Comparison of ENCODE assay signal across 16 cellular contexts in genomic region chr2:26495705-26496271, GRCh38. TPM values are rescaled to one million over a fixed set of nuclear protein-coding genes. Genes with fewer than 3 reads are reported as not detected.
DNase-seq lines count a peak whose midpoint lies in the region; ATAC-seq and TF ChIP-seq lines count a peak whose summit lies in the region.
"Had no signal": no experiment of that assay in that cellular context is flagged by ENCODE, and none has a peak within 500 bp of the region (broad histone marks: within the 10 kb centered on the region; RNA-seq: fewer than 3 reads in every experiment).

No MANE protein-coding gene starts in this region.

- H3K4me3 ChIP-seq in HUES64 (ENCODE audit: low read length) = no peak overlapping the region
- H3K4me3 ChIP-seq in NT2/D1 (ENCODE audit: insufficient read length, low read depth) = no peak overlapping the region
- no peak overlapping the region for H3K4me3 ChIP-seq in gastroesophageal sphincter
- H3K4me3 ChIP-seq in psoas muscle = no peak overlapping the region
- H3K4me3 ChIP-seq: BLaER1 treated with 17β-estradiol and CSF1 and Interleukin-3, amounts not matched to agents 10 nM and 100 nM; GM23248 had no signal

- H3K9ac ChIP-seq in HUES64 (ENCODE audit: low read depth, low read length) (no peak overlapping the region), NT2/D1 (ENCODE audit: insufficient read length, low read depth) (no peak overlapping the region)
- H3K9ac ChIP-seq: BLaER1 treated with 17β-estradiol and CSF1 and Interleukin-3, amounts not matched to agents 10 nM and 100 nM; GM23248; parathyroid adenoma had no signal

- WGBS in HUES64 = 69% methylated on average over 8 of the region's 8 CpGs
- 31 to 59% methylated on average over 4 to 8 of the region's 8 CpGs for WGBS in gastroesophageal sphincter (ENCODE audit: low coverage in 1 of 2), 2 donors
- 32 to 37% (median 34%) methylated on average over 8 of the region's 8 CpGs for WGBS in psoas muscle, 3 donors

- ATAC-seq in gastroesophageal sphincter (peak; percentile 7), psoas muscle (peak; percentile 30 to 69 (median 54)), HG03521 (IDR thresholded peaks at IDR 0.05; ENCODE audit: unreplicated experiment) (no peak)
- ATAC-seq: stimulated activated naive CD8-positive, alpha-beta T cell treated with anti-CD3 and anti-CD28 coated beads, Interleukin-15, amount 100 ng/mL, for 72 hours; T-cell had no signal

- H3K4me1 ChIP-seq in HUES64 (ENCODE audit: insufficient read depth, low read length) = peaks cover 12% of the 10 kb centered on the region; the same call in 1 of the 2 replicates
- no peaks in the 10 kb centered on the region for H3K4me1 ChIP-seq in NT2/D1 (ENCODE audit: insufficient read depth, insufficient read length)
- H3K4me1 ChIP-seq in gastroesophageal sphincter = no peaks in the 10 kb centered on the region
- H3K4me1 ChIP-seq in psoas muscle = peaks cover 4% of the 10 kb centered on the region

- TF ChIP-seq POLR2A in gastroesophageal sphincter (IDR thresholded peaks at IDR 0.05) = no peak

- peak; percentile 66 for DNase-seq in NT2/D1 (ENCODE audit: low read depth, low spot score)
- no peak for DNase-seq in psoas muscle
- no peak for DNase-seq in cerebellar cortex (ENCODE audit: low spot score)
- no peak for DNase-seq in effector CD4-positive, alpha-beta T cell
- DNase-seq: activated effector memory CD4-positive, alpha-beta T cell treated with anti-CD3 and anti-CD28 coated beads, Interleukin-2, amount 50 U/mL, for 16 hours; GM23248; IMR-90; NCI-H1048; RPMI8226; stimulated activated naive CD8-positive, alpha-beta T cell treated with anti-CD3 and anti-CD28 coated beads, Interleukin-15, amount 100 ng/mL, for 72 hours; T-cell had no signal

- no peaks in the 10 kb centered on the region for H3K9me3 ChIP-seq in HUES64 (ENCODE audit: insufficient read depth, low read depth, low read length)
- no peaks in the 10 kb centered on the region for H3K9me3 ChIP-seq in NT2/D1 (ENCODE audit: insufficient read depth, low read length)
- H3K9me3 ChIP-seq in gastroesophageal sphincter = no peaks in the 10 kb centered on the region
- H3K9me3 ChIP-seq in psoas muscle = no peaks in the 10 kb centered on the region
- H3K9me3 ChIP-seq: BLaER1 treated with 17β-estradiol and CSF1 and Interleukin-3, amounts not matched to agents 10 nM and 100 nM had no signal

- no peak for TF ChIP-seq CTCF in gastroesophageal sphincter (IDR thresholded peaks at IDR 0.05)
- TF ChIP-seq CTCF in psoas muscle (IDR thresholded peaks at IDR 0.05) = no peak

- H3K36me3 ChIP-seq in HUES64 (ENCODE audit: insufficient read depth, low read length) = no peaks in the 10 kb centered on the region
- no peaks in the 10 kb centered on the region for H3K36me3 ChIP-seq in NT2/D1 (ENCODE audit: insufficient read depth, insufficient read length, low read length)
- H3K36me3 ChIP-seq in gastroesophageal sphincter = no peaks in the 10 kb centered on the region
- no peaks in the 10 kb centered on the region for H3K36me3 ChIP-seq in psoas muscle (ENCODE audit: insufficient read depth in 1 of 2, low read depth in 1 of 2)
- H3K36me3 ChIP-seq: BLaER1 treated with 17β-estradiol and CSF1 and Interleukin-3, amounts not matched to agents 10 nM and 100 nM had no signal

- TF ChIP-seq EP300 in gastroesophageal sphincter (IDR thresholded peaks at IDR 0.05) = no peak

- intact Hi-C loops in psoas muscle (cut with DNase I) = no loop called here

- H3K27ac ChIP-seq in HUES64 (ENCODE audit: low read depth, low read length) = peak overlapping the region; percentile 35; the same call in 1 of the 2 replicates
- H3K27ac ChIP-seq in gastroesophageal sphincter = peak overlapping the region in 1 of 4 donors; percentile 14
- H3K27ac ChIP-seq in psoas muscle = no peak overlapping the region
- H3K27ac ChIP-seq: BLaER1 treated with 17β-estradiol and CSF1 and Interleukin-3, amounts not matched to agents 10 nM and 100 nM; GM23248; parathyroid adenoma had no signal

- H3K27me3 ChIP-seq in HUES64 (ENCODE audit: insufficient read depth, low read length) = no peaks in the 10 kb centered on the region
- no peaks in the 10 kb centered on the region for H3K27me3 ChIP-seq in NT2/D1 (ENCODE audit: insufficient read depth, insufficient read length)
- peaks cover 30% of the 10 kb centered on the region for H3K27me3 ChIP-seq in gastroesophageal sphincter
- H3K27me3 ChIP-seq in psoas muscle (ENCODE audit: insufficient read depth in 3 of 3, low read length in 2 of 3) = no peaks in the 10 kb centered on the region
- H3K27me3 ChIP-seq: BLaER1 treated with 17β-estradiol and CSF1 and Interleukin-3, amounts not matched to agents 10 nM and 100 nM had no signal

RNA-seq across cellular contexts. Expression of gene OTOF, which starts 17.9 kb away (rescaled TPM):
- polyA plus RNA-seq in HUES64 (2013, experiment 1 of 2) = 0.65 TPM
- polyA plus RNA-seq in HUES64 (2013, experiment 2 of 2) = 0.51 TPM
- total RNA-seq in gastroesophageal sphincter = under 1 TPM in 2 of 4 donors, not detected in 2; under 0.01 to 0.35 TPM
- 1 to 10 TPM in 2 of 4 donors, under 1 TPM in 2; 0.34 to 2.2 (median 1.1) TPM for total RNA-seq in psoas muscle
- polyA plus RNA-seq in psoas muscle = under 1 TPM; 0.14 to 0.16 (median 0.14) TPM
- total RNA-seq: IMR-90 had no signal
